Comparison of ENCODE assay signal across 23 cellular contexts in the genomic region with DNA sequence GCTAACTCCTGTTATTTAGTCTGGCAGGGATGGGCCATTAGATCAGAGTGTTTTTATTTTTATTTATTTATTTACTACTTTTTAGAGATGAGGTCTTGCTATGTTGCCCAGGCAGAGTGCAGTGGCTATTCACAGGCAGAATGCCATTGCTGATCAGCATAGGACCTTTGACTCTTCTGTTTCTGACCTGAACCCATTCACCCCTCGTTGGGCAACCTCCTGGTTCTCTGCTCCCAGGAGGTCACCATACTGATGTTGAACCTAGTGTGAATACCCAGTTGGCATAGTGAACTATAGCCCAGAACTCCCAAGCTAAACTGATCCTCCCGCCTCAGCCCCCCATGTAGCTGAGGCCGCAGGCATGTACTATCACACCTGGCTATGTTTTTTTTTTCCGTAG.
"Had no signal": no experiment of that assay in that cellular context is flagged by ENCODE, and none has a peak within 500 bp of the region (broad histone marks: within the 10 kb centered on the region; RNA-seq: fewer than 3 reads in every experiment).

No MANE protein-coding gene starts in this region.

- H3K36me3 ChIP-seq: colonic mucosa, esophagus squamous epithelium, gastrocnemius medialis, heart right ventricle, left ventricle myocardium inferior, lower lobe of right lung had no signal

- H3K4me3 Mint-ChIP-seq: dendritic cell treated with granulocyte-macrophage colony-stimulating factor and Interleukin-4, amounts not matched to agents 40 ng/mL and 50 ng/mL, for 4 days; effector memory CD8-positive, alpha-beta T cell; endodermal cell; mesothelial cell of epicardium had no signal

- H3K27ac Mint-ChIP-seq: dendritic cell treated with granulocyte-macrophage colony-stimulating factor and Interleukin-4, amounts not matched to agents 40 ng/mL and 50 ng/mL, for 4 days; effector memory CD8-positive, alpha-beta T cell; endodermal cell; mesothelial cell of epicardium had no signal

- H3K4me3 ChIP-seq: colonic mucosa, esophagus squamous epithelium, gastrocnemius medialis, heart right ventricle, left ventricle myocardium inferior, lower lobe of right lung, mucosa of descending colon had no signal

- H3K36me3 Mint-ChIP-seq: mesothelial cell of epicardium had no signal

- H3K9me3 Mint-ChIP-seq: dendritic cell treated with granulocyte-macrophage colony-stimulating factor and Interleukin-4, amounts not matched to agents 40 ng/mL and 50 ng/mL, for 4 days; effector memory CD8-positive, alpha-beta T cell; endodermal cell; mesothelial cell of epicardium had no signal

- H3K9me3 ChIP-seq: colonic mucosa, esophagus squamous epithelium, gastrocnemius medialis, heart right ventricle, left ventricle myocardium inferior, lower lobe of right lung, mucosa of descending colon had no signal

- ATAC-seq: effector memory CD8-positive, alpha-beta T cell; esophagus mucosa; gastrocnemius medialis; heart right ventricle; left cardiac atrium; lower lobe of right lung; mucosa of descending colon had no signal

- H3K27me3 ChIP-seq: colonic mucosa, gastrocnemius medialis had no signal

- DNase-seq: colonic mucosa; cortex of kidney; effector CD8-positive, alpha-beta T cell; effector memory CD8-positive, alpha-beta T cell; endodermal cell; erythroblast; esophagus squamous epithelium; foreskin fibroblast; foreskin melanocyte; gastrocnemius medialis; glutamatergic neuron; head of caudate nucleus; heart right ventricle; hippocampal formation; left cardiac atrium; left ventricle myocardium inferior; lower lobe of right lung; mesenchymal stem cell; mucosa of descending colon had no signal

- H3K4me1 Mint-ChIP-seq: mesothelial cell of epicardium had no signal

- H3K27ac ChIP-seq: colonic mucosa, epithelial cell of prostate, esophagus squamous epithelium, gastrocnemius medialis, heart right ventricle, left ventricle myocardium inferior, lower lobe of right lung had no signal

- H3K4me1 ChIP-seq: colonic mucosa, esophagus squamous epithelium, gastrocnemius medialis, heart right ventricle, left ventricle myocardium inferior, lower lobe of right lung had no signal
